Comparison of ENCODE assay signal across 10 cellular contexts in genomic region chr14:106210650-106211049, GRCh38.
A peak's percentile ranks its signal among the peaks of the same experiment; 100 is the strongest.
DNase-seq lines count a peak whose midpoint lies in the region; ATAC-seq lines count a peak whose summit lies in the region.
"Had no signal": no experiment of that assay in that cellular context is flagged by ENCODE, and none has a peak within 500 bp of the region (broad histone marks: within the 10 kb centered on the region; RNA-seq: fewer than 3 reads in every experiment).

No MANE protein-coding gene starts in this region.

- DNase-seq in activated T-cell treated with anti-CD3 and anti-CD28 coated beads for 48 hours (ENCODE audit: low read depth) = peak; percentile 21
- no peak for DNase-seq in activated T-cell treated with anti-CD3 and anti-CD28 coated beads, Interleukin-2, amount 50 U/mL, for 24 hours
- DNase-seq in KBM-7 = peak; percentile 36
- DNase-seq in UCSD-AML1 (lab: John Stamatoyannopoulos, UW; ENCODE audit: unreplicated experiment) = peak; percentile 26
- DNase-seq in stimulated activated CD4-positive, alpha-beta T cell treated with anti-CD3 and anti-CD28 coated beads, Interleukin-4, amount 100 ng/mL, for 24 hours = peak; percentile 16
- no peak for DNase-seq in Right ventricle myocardium superior
- DNase-seq: NCI-H2081, stomach had no signal

- intact Hi-C loops in Right ventricle myocardium superior (cut with DNase I) = no loop called here

- H3K4me3 Mint-ChIP-seq in activated T-cell treated with anti-CD3 and anti-CD28 coated beads, Interleukin-2, amount 50 U/mL, for 24 hours = no peak overlapping the region

- H3K27ac Mint-ChIP-seq in activated T-cell treated with anti-CD3 and anti-CD28 coated beads, Interleukin-2, amount 50 U/mL, for 24 hours = no peak overlapping the region

- in situ Hi-C loops in KBM-7 (cut with MboI; ENCODE audit: low pct_unique_long_range_greater_than_20kb, low sequenced_read_pairs) = no loop called here

- H3K36me3 Mint-ChIP-seq in activated T-cell treated with anti-CD3 and anti-CD28 coated beads, Interleukin-2, amount 50 U/mL, for 24 hours (ENCODE audit: low read depth) = no peaks in the 10 kb centered on the region

- H3K9me3 Mint-ChIP-seq in activated T-cell treated with anti-CD3 and anti-CD28 coated beads, Interleukin-2, amount 50 U/mL, for 24 hours = no peaks in the 10 kb centered on the region

- peaks cover 15% of the 10 kb centered on the region for H3K4me1 Mint-ChIP-seq in activated T-cell treated with anti-CD3 and anti-CD28 coated beads, Interleukin-2, amount 50 U/mL, for 24 hours (ENCODE audit: low read depth)

- H3K27me3 Mint-ChIP-seq in activated T-cell treated with anti-CD3 and anti-CD28 coated beads, Interleukin-2, amount 50 U/mL, for 24 hours = peaks cover 12% of the 10 kb centered on the region

- ATAC-seq in HG03039 (IDR thresholded peaks at IDR 0.05; ENCODE audit: unreplicated experiment) (no peak), HG03139 (IDR thresholded peaks at IDR 0.05; ENCODE audit: unreplicated experiment) (no peak), Right ventricle myocardium superior (ENCODE audit: poor library complexity) (no peak)

Comparison
In these comparisons a context has a peak if more than half of its experiments do, and no peak if none do; other contexts are left out.
1. DNase-seq: peak in activated T-cell treated with anti-CD3 and anti-CD28 coated beads for 48 hours (single experiment), KBM-7 (single experiment), UCSD-AML1 (single experiment) and stimulated activated CD4-positive, alpha-beta T cell treated with anti-CD3 and anti-CD28 coated beads, Interleukin-4, amount 100 ng/mL, for 24 hours (single experiment); none in activated T-cell treated with anti-CD3 and anti-CD28 coated beads, Interleukin-2, amount 50 U/mL, for 24 hours (single experiment) and Right ventricle myocardium superior (single experiment).